ENCODE assay signal across 17 cellular contexts in genomic region chrX:925652-926061, GRCh38.
"Had no signal": no experiment of that assay in that cellular context is flagged by ENCODE, and none has a peak within 500 bp of the region (broad histone marks: within the 10 kb centered on the region; RNA-seq: fewer than 3 reads in every experiment).

No MANE protein-coding gene starts in this region.

- H3K27me3 ChIP-seq: heart left ventricle, ovary, tibial artery had no signal

- DNase-seq: effector CD4-positive, alpha-beta T cell; heart left ventricle; hippocampal formation; left colon; mucosa of descending colon; ovary; stimulated activated CD4-positive, alpha-beta T cell treated with anti-CD3 and anti-CD28 coated beads, Interleukin-15, amount 100 ng/mL, for 24 hours; stimulated activated CD4-positive, alpha-beta T cell treated with anti-CD3 and anti-CD28 coated beads, Interleukin-1b, Interleukin-23, amount 100 ng/mL, for 48 hours; stimulated activated CD4-positive, alpha-beta T cell treated with anti-CD3 and anti-CD28 coated beads, Interleukin-4, amount 100 ng/mL, for 24 hours had no signal

- H3K27ac ChIP-seq: coronary artery, heart left ventricle, ovary, tibial artery had no signal

- H3K27me3 Mint-ChIP-seq: naive thymus-derived CD8-positive, alpha-beta T cell; progenitor cell of endocrine pancreas; stimulated activated memory B cell treated with anti-CD40 and anti-IgM and Interleukin-4, amounts not matched to agents 10 μg/mL and 1 μg/mL and 100 μg/mL, for 72 hours; stimulated activated naive CD8-positive, alpha-beta T cell treated with anti-CD3 and anti-CD28 coated beads, Interleukin-15, Interleukin-2, amounts not matched to agents 100 ng/mL and 50 ng/mL, for 24 hours had no signal

- H3K4me1 Mint-ChIP-seq: naive thymus-derived CD8-positive, alpha-beta T cell; neural crest cell; stimulated activated memory B cell treated with anti-CD40 and anti-IgM and Interleukin-4, amounts not matched to agents 10 μg/mL and 1 μg/mL and 100 μg/mL, for 72 hours had no signal

- H3K4me3 Mint-ChIP-seq: naive thymus-derived CD8-positive, alpha-beta T cell; neural crest cell; stimulated activated memory B cell treated with anti-CD40 and anti-IgM and Interleukin-4, amounts not matched to agents 10 μg/mL and 1 μg/mL and 100 μg/mL, for 72 hours; stimulated activated naive CD8-positive, alpha-beta T cell treated with anti-CD3 and anti-CD28 coated beads, Interleukin-15, Interleukin-2, amounts not matched to agents 100 ng/mL and 50 ng/mL, for 24 hours had no signal

- FAIRE-seq: frontal cortex had no signal

- H3K9me3 ChIP-seq: ovary, tibial artery had no signal

- H3K9me3 Mint-ChIP-seq: naive thymus-derived CD8-positive, alpha-beta T cell; neural crest cell; stimulated activated naive CD8-positive, alpha-beta T cell treated with anti-CD3 and anti-CD28 coated beads, Interleukin-15, Interleukin-2, amounts not matched to agents 100 ng/mL and 50 ng/mL, for 24 hours had no signal

- ATAC-seq: heart left ventricle; left colon; mucosa of descending colon; naive thymus-derived CD8-positive, alpha-beta T cell; stimulated activated memory B cell treated with anti-CD40 and anti-IgM and Interleukin-4, amounts not matched to agents 10 μg/mL and 1 μg/mL and 100 μg/mL, for 72 hours had no signal

- H3K4me1 ChIP-seq: heart left ventricle had no signal

- H3K27ac Mint-ChIP-seq: naive thymus-derived CD8-positive, alpha-beta T cell; progenitor cell of endocrine pancreas; stimulated activated memory B cell treated with anti-CD40 and anti-IgM and Interleukin-4, amounts not matched to agents 10 μg/mL and 1 μg/mL and 100 μg/mL, for 72 hours; stimulated activated naive CD8-positive, alpha-beta T cell treated with anti-CD3 and anti-CD28 coated beads, Interleukin-15, Interleukin-2, amounts not matched to agents 100 ng/mL and 50 ng/mL, for 24 hours had no signal

- H3K4me3 ChIP-seq: coronary artery, heart left ventricle, mucosa of descending colon, ovary, tibial artery had no signal

- H3K36me3 ChIP-seq: heart left ventricle, ovary, tibial artery had no signal

- H3K36me3 Mint-ChIP-seq: naive thymus-derived CD8-positive, alpha-beta T cell; stimulated activated memory B cell treated with anti-CD40 and anti-IgM and Interleukin-4, amounts not matched to agents 10 μg/mL and 1 μg/mL and 100 μg/mL, for 72 hours had no signal
